In the genomic region with DNA sequence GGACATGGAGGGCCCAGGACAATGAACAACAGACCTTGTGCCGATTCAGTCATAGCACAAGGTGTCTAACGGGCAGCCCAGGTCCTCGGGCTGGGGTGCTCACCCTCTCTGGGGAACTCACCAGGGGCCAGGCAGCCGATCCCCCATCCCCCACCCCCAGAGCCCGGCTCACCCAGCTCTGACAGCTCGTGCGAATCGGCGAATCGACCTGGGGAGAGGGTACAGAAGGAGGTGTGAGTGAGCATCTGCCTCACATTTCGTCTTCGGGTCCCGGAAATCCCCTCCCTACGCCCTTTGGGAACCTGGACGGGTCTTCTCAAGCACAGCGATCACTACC, we compare ENCODE assay signal across 8 cellular contexts. TPM values are rescaled to one million over a fixed set of nuclear protein-coding genes. Genes with fewer than 3 reads are reported as not detected.
DNase-seq lines count a peak whose midpoint lies in the region; ATAC-seq and TF ChIP-seq lines count a peak whose summit lies in the region.

No MANE protein-coding gene starts in this region.

- POLR2A ChIA-PET in AG04449 (lab: Yijun Ruan, JAX) (interaction anchor here (0.9 to 1.1 kb wide), 3 partner anchors 13 to 87 kb away, joined by 3 read pairs; no protein-coding TSS in a partner anchor), HEK293 (lab: Yijun Ruan, JAX) (interaction anchor here (0.9 to 2.1 kb wide), 7 partner anchors 10 to 320 kb away, joined by 3 to 10 read pairs (median 4); a partner anchor contains a TSS)

- H3K27ac ChIP-seq in HEK293 (ENCODE audit: extremely low read depth, low read depth, low read length) (peak overlapping the region; percentile 46; the same call in 1 of the 2 replicates), left lung (peak overlapping the region; percentile 80 to 96)

- TF ChIP-seq CTCF in AG04449 (IDR thresholded peaks at IDR 0.05; ENCODE audit: insufficient read depth, low read length, missing control alignments) (no peak), HEK293 (tag by site-specific recombination; IDR thresholded peaks at IDR 0.05) (no peak), left lung (IDR thresholded peaks at IDR 0.05) (no peak), type B pancreatic cell (conservative IDR thresholded peaks at IDR 0.05) (no peak)

- no peaks in the 10 kb centered on the region for H3K9me3 Mint-ChIP-seq in type B pancreatic cell

- H3K4me3 ChIP-seq in AG04449 (ENCODE audit: low read depth, low read length) (peak overlapping the region; percentile 100), HEK293 (ENCODE audit: low read depth, low read length) (peak overlapping the region; percentile 96), adipocyte (ENCODE audit: low read length) (peak overlapping the region; percentile 100), left lung (peak overlapping the region; percentile 66 to 97)

- H3K4me1 ChIP-seq in HEK293 (ENCODE audit: control insufficient read depth, insufficient read depth, low read length) = no peaks in the 10 kb centered on the region; the same call in 1 of the 2 replicates
- H3K4me1 ChIP-seq in adipocyte (ENCODE audit: control insufficient read depth, insufficient read depth, low read length) = peaks cover 12% of the 10 kb centered on the region
- H3K4me1 ChIP-seq in left lung = peaks cover 9 to 31% of the 10 kb centered on the region in 2 donors

- peaks cover 0 to 35% of the 10 kb centered on the region in 2 experiments; a peak in 2 of 3 replicates for H3K36me3 ChIP-seq in HEK293 (ENCODE audit: control insufficient read depth in 2 of 2, insufficient read depth in 1 of 2, low read length in 2 of 2)
- H3K36me3 ChIP-seq in adipocyte (ENCODE audit: control insufficient read depth, insufficient read depth, low read length, severe bottlenecking) = peaks cover 31% of the 10 kb centered on the region
- H3K36me3 ChIP-seq in left lung = peaks cover 0 to 40% of the 10 kb centered on the region in 2 donors

- H3K27me3 ChIP-seq in adipocyte (replicated peaks; ENCODE audit: control insufficient read depth, insufficient read depth, low read length) (no peaks in the 10 kb centered on the region), left lung (peaks cover 5 to 12% of the 10 kb centered on the region in 2 donors)

- peak overlapping the region; percentile 99 for H3K4me3 Mint-ChIP-seq in type B pancreatic cell

- peaks cover 5% of the 10 kb centered on the region for H3K4me1 Mint-ChIP-seq in type B pancreatic cell (ENCODE audit: unreplicated experiment)

- H3K9ac ChIP-seq in adipocyte (ENCODE audit: low read length) = peak overlapping the region; percentile 100

- H3K9me3 ChIP-seq in HEK293 (ENCODE audit: control insufficient read depth, insufficient read depth, low read depth, low read length) (no peaks in the 10 kb centered on the region), adipocyte (ENCODE audit: control insufficient read depth, low read length) (no peaks in the 10 kb centered on the region), left lung (no peaks in the 10 kb centered on the region)

- no peak for DNase-seq in AG04449 (ENCODE audit: low read depth, low spot score)
- peak; percentile 21 for DNase-seq in adipocyte (ENCODE audit: low read depth)
- DNase-seq in left lung = peak in 1 of 2 donors; percentile 80
- no peak for DNase-seq in type B pancreatic cell (ENCODE audit: extremely low spot score, unreplicated experiment)
- DNase-seq in activated effector memory CD4-positive, alpha-beta T cell treated with anti-CD3 and anti-CD28 coated beads, Interleukin-2, amount 50 U/mL, for 16 hours = no peak
- no peak for DNase-seq in DMS153 treated with DMSO at 0.1 percent for 48 hours (lab: John Stamatoyannopoulos, UW; ENCODE audit: unreplicated experiment)
- no peak for DNase-seq in head of caudate nucleus

- CTCF ChIA-PET in AG04449 (lab: Yijun Ruan, JAX) = interaction anchor here (0.9 to 1.3 kb wide), 3 partner anchors 47 to 86 kb away, joined by 3 to 5 read pairs (median 3); no protein-coding TSS in a partner anchor
- CTCF ChIA-PET in HEK293 (lab: Yijun Ruan, JAX) = interaction anchor here (0.7 to 2.0 kb wide), 4 partner anchors 45 to 89 kb away, joined by 3 to 7 read pairs (median 4); no protein-coding TSS in a partner anchor

- peaks cover 13% of the 10 kb centered on the region for H3K27me3 Mint-ChIP-seq in type B pancreatic cell

- H3K27ac Mint-ChIP-seq in type B pancreatic cell = peak overlapping the region; percentile 98

- intact Hi-C loops in left lung (cut with DNase I) (no loop called here), head of caudate nucleus (cut with DNase I) (loop anchor here (5.0 kb wide), 1 partner anchor 70 kb away; a partner anchor contains a TSS)

- H3K36me3 Mint-ChIP-seq in type B pancreatic cell = no peaks in the 10 kb centered on the region

- ATAC-seq in left lung = no peak

TF ChIP-seq in HEK293, 187 proteins besides CTCF, POLR2A, EP300 and RAD21:
- TF ChIP-seq ZNF248 (tag by site-specific recombination; IDR thresholded peaks at IDR 0.05) = no peak
- TF ChIP-seq ZNF341 (tag by site-specific recombination; IDR thresholded peaks at IDR 0.05; ENCODE audit: low read depth) = no peak
- TF ChIP-seq GLI2 (tag by site-specific recombination; IDR thresholded peaks at IDR 0.05; ENCODE audit: borderline replicate concordance, low read depth) = no peak
- no peak for TF ChIP-seq ZNF292 (tag by site-specific recombination; IDR thresholded peaks at IDR 0.05; ENCODE audit: borderline replicate concordance, low read depth)
- TF ChIP-seq RBAK (tag by site-specific recombination; IDR thresholded peaks at IDR 0.05) = no peak
- TF ChIP-seq, protein P1, sequence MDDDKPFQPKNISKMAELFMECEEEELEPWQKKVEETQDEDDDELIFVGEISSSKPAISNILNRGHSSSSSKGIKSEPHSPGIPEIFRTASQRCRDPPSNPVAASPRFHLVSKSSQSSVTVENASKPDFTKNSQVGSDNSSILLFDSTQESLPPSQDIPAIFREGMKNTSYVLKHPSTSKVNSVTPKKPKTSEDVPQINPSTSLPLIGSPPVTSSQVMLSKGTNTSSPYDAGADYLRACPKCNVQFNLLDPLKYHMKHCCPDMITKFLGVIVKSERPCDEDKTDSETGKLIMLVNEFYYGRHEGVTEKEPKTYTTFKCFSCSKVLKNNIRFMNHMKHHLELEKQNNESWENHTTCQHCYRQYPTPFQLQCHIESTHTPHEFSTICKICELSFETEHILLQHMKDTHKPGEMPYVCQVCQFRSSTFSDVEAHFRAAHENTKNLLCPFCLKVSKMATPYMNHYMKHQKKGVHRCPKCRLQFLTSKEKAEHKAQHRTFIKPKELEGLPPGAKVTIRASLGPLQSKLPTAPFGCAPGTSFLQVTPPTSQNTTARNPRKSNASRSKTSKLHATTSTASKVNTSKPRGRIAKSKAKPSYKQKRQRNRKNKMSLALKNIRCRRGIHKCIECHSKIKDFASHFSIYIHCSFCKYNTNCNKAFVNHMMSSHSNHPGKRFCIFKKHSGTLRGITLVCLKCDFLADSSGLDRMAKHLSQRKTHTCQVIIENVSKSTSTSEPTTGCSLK (tag by site-specific recombination; IDR thresholded peaks at IDR 0.05) = no peak
- TF ChIP-seq, protein P2, sequence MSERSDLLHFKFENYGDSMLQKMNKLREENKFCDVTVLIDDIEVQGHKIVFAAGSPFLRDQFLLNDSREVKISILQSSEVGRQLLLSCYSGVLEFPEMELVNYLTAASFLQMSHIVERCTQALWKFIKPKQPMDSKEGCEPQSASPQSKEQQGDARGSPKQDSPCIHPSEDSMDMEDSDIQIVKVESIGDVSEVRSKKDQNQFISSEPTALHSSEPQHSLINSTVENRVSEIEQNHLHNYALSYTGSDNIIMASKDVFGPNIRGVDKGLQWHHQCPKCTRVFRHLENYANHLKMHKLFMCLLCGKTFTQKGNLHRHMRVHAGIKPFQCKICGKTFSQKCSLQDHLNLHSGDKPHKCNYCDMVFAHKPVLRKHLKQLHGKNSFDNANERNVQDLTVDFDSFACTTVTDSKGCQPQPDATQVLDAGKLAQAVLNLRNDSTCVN (tag by site-specific recombination; optimal IDR thresholded peaks at IDR 0.05) = no peak
- TF ChIP-seq ZNF600 (tag by site-specific recombination; IDR thresholded peaks at IDR 0.05) = no peak
- TF ChIP-seq, protein P3, sequence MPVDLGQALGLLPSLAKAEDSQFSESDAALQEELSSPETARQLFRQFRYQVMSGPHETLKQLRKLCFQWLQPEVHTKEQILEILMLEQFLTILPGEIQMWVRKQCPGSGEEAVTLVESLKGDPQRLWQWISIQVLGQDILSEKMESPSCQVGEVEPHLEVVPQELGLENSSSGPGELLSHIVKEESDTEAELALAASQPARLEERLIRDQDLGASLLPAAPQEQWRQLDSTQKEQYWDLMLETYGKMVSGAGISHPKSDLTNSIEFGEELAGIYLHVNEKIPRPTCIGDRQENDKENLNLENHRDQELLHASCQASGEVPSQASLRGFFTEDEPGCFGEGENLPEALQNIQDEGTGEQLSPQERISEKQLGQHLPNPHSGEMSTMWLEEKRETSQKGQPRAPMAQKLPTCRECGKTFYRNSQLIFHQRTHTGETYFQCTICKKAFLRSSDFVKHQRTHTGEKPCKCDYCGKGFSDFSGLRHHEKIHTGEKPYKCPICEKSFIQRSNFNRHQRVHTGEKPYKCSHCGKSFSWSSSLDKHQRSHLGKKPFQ (tag by site-specific recombination; IDR thresholded peaks at IDR 0.05) = no peak
- TF ChIP-seq ZNF521 (tag by site-specific recombination; IDR thresholded peaks at IDR 0.05) = no peak
- TF ChIP-seq ZNF184 (tag by site-specific recombination; IDR thresholded peaks at IDR 0.05) = no peak
- TF ChIP-seq ZNF214 (tag by site-specific recombination; IDR thresholded peaks at IDR 0.05; ENCODE audit: borderline replicate concordance) = no peak
- no peak for TF ChIP-seq ZNF174 (tag by site-specific recombination; IDR thresholded peaks at IDR 0.05)

RNA-seq across cellular contexts. Expression of a gene that starts 0.4 kb away (rescaled TPM):
- total RNA-seq in left lung (10 to 100 TPM; 19.6 to 23.4 TPM), type B pancreatic cell (ENCODE audit: low replicate concordance) (21.7 and 26.7 TPM in 2 replicates)

RNA-seq across cellular contexts. Expression of a gene that starts 5.2 kb away (rescaled TPM):
- total RNA-seq in left lung = 10 to 100 TPM in 1 of 2 donors, 1 to 10 TPM in 1; 7.5 to 12.7 TPM
- total RNA-seq in type B pancreatic cell (ENCODE audit: low replicate concordance) = 12.4 and 29.9 TPM in 2 replicates

RNA-seq across cellular contexts. Expression of a gene that starts 10.2 kb away (rescaled TPM):
- total RNA-seq in left lung (under 1 TPM; 0.35 to 0.89 TPM), type B pancreatic cell (ENCODE audit: low replicate concordance) (0.90 and 1.4 TPM in 2 replicates)

RNA-seq across cellular contexts. Expression of a gene that starts 31.8 kb away (rescaled TPM):
- 1 to 10 TPM; 6.9 to 8.7 TPM for total RNA-seq in left lung
- 23.7 and 24.4 TPM in 2 replicates for total RNA-seq in type B pancreatic cell (ENCODE audit: low replicate concordance)
